In the genomic region with DNA sequence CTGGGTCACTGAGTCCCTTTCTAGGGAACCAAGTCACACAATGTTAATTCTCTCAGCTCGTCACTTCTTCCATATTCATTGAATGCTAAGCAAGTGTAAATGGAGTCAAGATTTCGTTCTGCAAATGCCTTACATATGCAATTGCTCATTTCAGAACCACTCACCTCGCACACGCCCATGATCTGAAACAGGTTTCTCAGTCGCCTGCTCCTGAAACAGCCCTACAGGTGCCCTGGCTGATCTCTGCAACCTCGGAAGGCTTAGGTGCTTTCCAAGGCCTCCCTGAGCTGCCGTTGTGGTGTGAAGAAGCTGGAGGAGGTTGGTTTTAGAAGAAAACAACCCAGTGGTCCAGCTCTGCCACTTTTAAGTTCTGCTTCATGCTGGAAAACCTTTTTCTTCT, we compare ENCODE assay signal across 17 cellular contexts.
A peak's percentile ranks its signal among the peaks of the same experiment; 100 is the strongest.
DNase-seq lines count a peak whose midpoint lies in the region; ATAC-seq and TF ChIP-seq lines count a peak whose summit lies in the region.
"Had no signal": no experiment of that assay in that cellular context is flagged by ENCODE, and none has a peak within 500 bp of the region (broad histone marks: within the 10 kb centered on the region; RNA-seq: fewer than 3 reads in every experiment).

No MANE protein-coding gene starts in this region.

- ATAC-seq in GM21717 (IDR thresholded peaks at IDR 0.05; ENCODE audit: unreplicated experiment) (peak; percentile 38), HG03457 (IDR thresholded peaks at IDR 0.05; ENCODE audit: unreplicated experiment) (peak; percentile 34), GM18505 (IDR thresholded peaks at IDR 0.05; ENCODE audit: unreplicated experiment) (no peak)
- ATAC-seq: foreskin keratinocyte, SK-N-SH treated with all-trans-retinoic acid at 6 μM for 48 hours had no signal

- POLR2A ChIA-PET in OCI-LY7 (lab: Charles Lee), result no interaction called here

- no peak overlapping the region for H3K4me2 ChIP-seq in OCI-LY7 (ENCODE audit: low read length)

- peak; percentile 43 for DNase-seq in activated effector memory CD4-positive, alpha-beta T cell treated with anti-CD3 and anti-CD28 coated beads, Interleukin-2, amount 50 U/mL, for 16 hours
- no peak for DNase-seq in activated effector memory CD4-positive, alpha-beta T cell treated with Interleukin-2 at 50 U/mL for 16 hours
- no peak for DNase-seq in OCI-LY7 (ENCODE audit: low spot score)
- DNase-seq in inferior parietal cortex (ENCODE audit: extremely low spot score), result no peak
- no peak for DNase-seq in NCI-H2029 treated with DMSO at 0.1 percent for 48 hours (lab: John Stamatoyannopoulos, UW)
- DNase-seq: 8988T; activated T-cell treated with anti-CD3 and anti-CD28 coated beads, Interleukin-2, amount 50 U/mL, for 72 hours; DMS79 treated with DMSO at 0.1 percent for 48 hours; foreskin keratinocyte; HCEC 1CT; left ventricle myocardium inferior; NCI-H1930; stimulated activated CD4-positive, alpha-beta T cell treated with anti-CD3 and anti-CD28 coated beads, Interleukin-4, amount 100 ng/mL, for 24 hours had no signal

- no peak for TF ChIP-seq CTCF in OCI-LY7 (conservative IDR thresholded peaks at IDR 0.05; ENCODE audit: low read length)

- H3K79me2 ChIP-seq in OCI-LY7 (ENCODE audit: insufficient read depth, low read depth, low read length), result no peaks in the 10 kb centered on the region

- H3K9me3 ChIP-seq in OCI-LY7 (ENCODE audit: low read length), result no peaks in the 10 kb centered on the region
- H3K9me3 ChIP-seq: left ventricle myocardium inferior had no signal

- H3K4me1 ChIP-seq in OCI-LY7 (ENCODE audit: insufficient read depth, low read length, poor library complexity, severe bottlenecking), result no peaks in the 10 kb centered on the region
- H3K4me1 ChIP-seq: foreskin keratinocyte, left ventricle myocardium inferior had no signal

- TF ChIP-seq POLR2A in GM18505 (IDR thresholded peaks at IDR 0.05; ENCODE audit: borderline replicate concordance, extremely low read depth, insufficient read depth, insufficient read length), result no peak

- no peaks in the 10 kb centered on the region for H4K20me1 ChIP-seq in OCI-LY7 (ENCODE audit: insufficient read depth, low read length)

- intact Hi-C loops in OCI-LY7 (cut with micrococcal nuclease; ENCODE audit: unreplicated experiment), result no loop called here

- H3K27ac ChIP-seq in OCI-LY7 (ENCODE audit: low read depth, low read length, poor library complexity, severe bottlenecking), result no peak overlapping the region
- H3K27ac ChIP-seq: foreskin keratinocyte, left ventricle myocardium inferior had no signal

- H3K4me3 ChIP-seq in OCI-LY7 (ENCODE audit: low read depth, low read length, poor library complexity, severe bottlenecking), result no peak overlapping the region
- H3K4me3 ChIP-seq: left ventricle myocardium inferior had no signal

- H2AFZ ChIP-seq in OCI-LY7 (ENCODE audit: low read length), result no peak overlapping the region

- H3K9me2 ChIP-seq in OCI-LY7 (ENCODE audit: insufficient read depth, low read length), result no peaks in the 10 kb centered on the region

- CTCF ChIA-PET in OCI-LY7 (lab: Charles Lee; ENCODE audit: unreplicated experiment), result no interaction called here

- H3K36me3 ChIP-seq in OCI-LY7 (ENCODE audit: insufficient read depth, low read length), result no peaks in the 10 kb centered on the region
- H3K36me3 ChIP-seq: left ventricle myocardium inferior had no signal

- BruUV-seq in OCI-LY7 (replicated peaks; lab: Mats Ljungman, UMichigan), result no TSS peak
